Comparison of ENCODE assay signal across 26 cellular contexts in genomic region chr4:142598132-142598531, GRCh38.
"Had no signal": no experiment of that assay in that cellular context is flagged by ENCODE, and none has a peak within 500 bp of the region (broad histone marks: within the 10 kb centered on the region; RNA-seq: fewer than 3 reads in every experiment).

No MANE protein-coding gene starts in this region.

- ATAC-seq: effector memory CD8-positive, alpha-beta T cell; esophagus mucosa; gastroesophageal sphincter; lower lobe of right lung; naive thymus-derived CD4-positive, alpha-beta T cell; right lobe of liver; stimulated activated naive B cell treated with anti-CD40 and anti-IgM and Interleukin-4, amounts not matched to agents 10 μg/mL and 1 μg/mL and 100 μg/mL, for 72 hours had no signal

- DNase-seq: activated CD4-positive, alpha-beta memory T cell treated with anti-CD3 and anti-CD28 coated beads for 36 hours; activated CD4-positive, alpha-beta T cell treated with anti-CD3 and anti-CD28 coated beads for 4 hours; activated CD4-positive, CD25-positive, alpha-beta regulatory T cell; activated effector memory CD4-positive, alpha-beta T cell treated with Interleukin-2 at 50 U/mL for 16 hours; activated T-cell treated with anti-CD3 and anti-CD28 coated beads, Interleukin-2, amount 50 U/mL, for 48 hours; colonic mucosa; dorsolateral prefrontal cortex; effector memory CD8-positive, alpha-beta T cell; head of caudate nucleus; lower lobe of right lung; naive thymus-derived CD4-positive, alpha-beta T cell; occipital lobe; right lobe of liver; small intestine; stimulated activated CD4-positive, alpha-beta T cell treated with anti-CD3 and anti-CD28 coated beads, Interleukin-2, amount 100 ng/mL, for 24 hours; stimulated activated naive B cell treated with anti-CD40 and anti-IgM and Interleukin-4, amounts not matched to agents 10 μg/mL and 1 μg/mL and 100 μg/mL, for 72 hours; T-helper 1 cell; T-helper 9 cell; trophoblast cell; uterus had no signal

- H3K27ac ChIP-seq: colonic mucosa, dorsolateral prefrontal cortex, gastroesophageal sphincter, lower lobe of right lung, right lobe of liver, uterus had no signal

- FAIRE-seq: astrocyte, endothelial cell of umbilical vein, small intestine had no signal

- H3K4me3 Mint-ChIP-seq: activated CD4-positive, alpha-beta memory T cell treated with anti-CD3 and anti-CD28 coated beads for 36 hours; activated naive CD4-positive, alpha-beta T cell treated with anti-CD3 and anti-CD28 coated beads, Interleukin-2, amount 50 U/mL, for 24 hours; effector memory CD8-positive, alpha-beta T cell; naive thymus-derived CD4-positive, alpha-beta T cell; neural crest cell; stimulated activated naive B cell treated with anti-CD40 and anti-IgM and Interleukin-4, amounts not matched to agents 10 μg/mL and 1 μg/mL and 100 μg/mL, for 72 hours had no signal

- H3K36me3 Mint-ChIP-seq: stimulated activated naive B cell treated with anti-CD40 and anti-IgM and Interleukin-4, amounts not matched to agents 10 μg/mL and 1 μg/mL and 100 μg/mL, for 72 hours had no signal

- H3K27me3 Mint-ChIP-seq: activated CD4-positive, alpha-beta memory T cell treated with anti-CD3 and anti-CD28 coated beads for 36 hours; activated naive CD4-positive, alpha-beta T cell treated with anti-CD3 and anti-CD28 coated beads, Interleukin-2, amount 50 U/mL, for 24 hours; effector memory CD8-positive, alpha-beta T cell; naive thymus-derived CD4-positive, alpha-beta T cell; stimulated activated naive B cell treated with anti-CD40 and anti-IgM and Interleukin-4, amounts not matched to agents 10 μg/mL and 1 μg/mL and 100 μg/mL, for 72 hours had no signal

- H3K9me3 ChIP-seq: colonic mucosa, lower lobe of right lung, right lobe of liver had no signal

- H3K27me3 ChIP-seq: colonic mucosa, dorsolateral prefrontal cortex, gastroesophageal sphincter, right lobe of liver, uterus had no signal

- H3K4me1 ChIP-seq: colonic mucosa, lower lobe of right lung, uterus had no signal

- H3K36me3 ChIP-seq: colonic mucosa, gastroesophageal sphincter, lower lobe of right lung, right lobe of liver, uterus had no signal

- H3K27ac Mint-ChIP-seq: activated CD4-positive, alpha-beta memory T cell treated with anti-CD3 and anti-CD28 coated beads for 36 hours; effector memory CD8-positive, alpha-beta T cell; stimulated activated naive B cell treated with anti-CD40 and anti-IgM and Interleukin-4, amounts not matched to agents 10 μg/mL and 1 μg/mL and 100 μg/mL, for 72 hours had no signal

- H3K4me3 ChIP-seq: colonic mucosa, dorsolateral prefrontal cortex, gastroesophageal sphincter, lower lobe of right lung, right lobe of liver, uterus had no signal

- H3K4me1 Mint-ChIP-seq: neural crest cell; stimulated activated naive B cell treated with anti-CD40 and anti-IgM and Interleukin-4, amounts not matched to agents 10 μg/mL and 1 μg/mL and 100 μg/mL, for 72 hours had no signal
